ENCODE assay signal across 8 cellular contexts in genomic region chr1:77978969-77979838, GRCh38. TPM values are rescaled to one million over a fixed set of nuclear protein-coding genes. Genes with fewer than 3 reads are reported as not detected.
DNase-seq lines count a peak whose midpoint lies in the region; TF ChIP-seq lines count a peak whose summit lies in the region.

A gene with protein sequence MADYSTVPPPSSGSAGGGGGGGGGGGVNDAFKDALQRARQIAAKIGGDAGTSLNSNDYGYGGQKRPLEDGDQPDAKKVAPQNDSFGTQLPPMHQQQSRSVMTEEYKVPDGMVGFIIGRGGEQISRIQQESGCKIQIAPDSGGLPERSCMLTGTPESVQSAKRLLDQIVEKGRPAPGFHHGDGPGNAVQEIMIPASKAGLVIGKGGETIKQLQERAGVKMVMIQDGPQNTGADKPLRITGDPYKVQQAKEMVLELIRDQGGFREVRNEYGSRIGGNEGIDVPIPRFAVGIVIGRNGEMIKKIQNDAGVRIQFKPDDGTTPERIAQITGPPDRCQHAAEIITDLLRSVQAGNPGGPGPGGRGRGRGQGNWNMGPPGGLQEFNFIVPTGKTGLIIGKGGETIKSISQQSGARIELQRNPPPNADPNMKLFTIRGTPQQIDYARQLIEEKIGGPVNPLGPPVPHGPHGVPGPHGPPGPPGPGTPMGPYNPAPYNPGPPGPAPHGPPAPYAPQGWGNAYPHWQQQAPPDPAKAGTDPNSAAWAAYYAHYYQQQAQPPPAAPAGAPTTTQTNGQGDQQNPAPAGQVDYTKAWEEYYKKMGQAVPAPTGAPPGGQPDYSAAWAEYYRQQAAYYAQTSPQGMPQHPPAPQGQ (minus strand): TSS chr1:77979072. CDS start chr1:77979004, 68 bp downstream.

- H3K27me3 Mint-ChIP-seq in neural progenitor cell (ENCODE audit: insufficient read depth, low read depth) = peaks cover 4% of the 10 kb centered on the region

- H3K9me3 ChIP-seq in Loucy (ENCODE audit: insufficient read depth, low read depth, low read length) (no peaks in the 10 kb centered on the region), neural progenitor cell (ENCODE audit: low read depth) (no peaks in the 10 kb centered on the region), subcutaneous abdominal adipose tissue (ENCODE audit: control insufficient read depth in 5 of 5, low read length in 5 of 5) (no peaks in the 10 kb centered on the region)

- DNase-seq in G401 (ENCODE audit: low spot score) = peak; percentile 97
- peak; percentile 83 for DNase-seq in H7
- peak; percentile 91 for DNase-seq in activated effector memory CD4-positive, alpha-beta T cell treated with Interleukin-2 at 50 U/mL for 16 hours
- DNase-seq in foreskin fibroblast = peak; percentile 98 to 99
- peak; percentile 99 for DNase-seq in neural progenitor cell (ENCODE audit: low spot score)

- peak; percentile 98 for TF ChIP-seq POLR2A in Raji (IDR thresholded peaks at IDR 0.05; ENCODE audit: insufficient read depth, low read depth, low read length)

- peak within 1 kb of the TSS; percentile 98 for H3K27ac ChIP-seq in neural progenitor cell
- H3K27ac ChIP-seq in subcutaneous abdominal adipose tissue (ENCODE audit: low read depth, low read length) = peak within 1 kb of the TSS; percentile 100

- H3K36me3 ChIP-seq in H7 (replicated peaks; ENCODE audit: control insufficient read depth, insufficient read depth, low read length) = no peaks in the 10 kb centered on the region
- 0 out of 2 replicates have a peak, but pooled peaks cover 10% of the 10 kb centered on the region for H3K36me3 ChIP-seq in Loucy (ENCODE audit: insufficient read depth, low read length)
- peaks cover 14% of the 10 kb centered on the region for H3K36me3 ChIP-seq in neural progenitor cell
- H3K36me3 ChIP-seq in subcutaneous abdominal adipose tissue (ENCODE audit: control insufficient read depth in 5 of 5, insufficient read depth in 5 of 5, low read length in 5 of 5) = peaks cover 0 to 6% (median 3%) of the 10 kb centered on the region in 5 donors

- no peaks in the 10 kb centered on the region for H3K9me2 ChIP-seq in Loucy (replicated peaks; ENCODE audit: low read depth, low read length)

- peak within 1 kb of the TSS; percentile 98 for H3K4me2 ChIP-seq in Loucy (ENCODE audit: low read depth, low read length, poor library complexity, severe bottlenecking)
- peak within 1 kb of the TSS; percentile 98 for H3K4me2 ChIP-seq in neural progenitor cell

- in situ Hi-C loops in G401 (cut with HindIII; ENCODE audit: low sequenced_read_pairs) = no loop called here

- peaks cover 27% of the 10 kb centered on the region for H3K4me1 Mint-ChIP-seq in neural progenitor cell

- peaks cover 5% of the 10 kb centered on the region for H3K9me3 Mint-ChIP-seq in neural progenitor cell

- H3K4me3 Mint-ChIP-seq in neural progenitor cell = no peak within 1 kb of the TSS

- peak within 1 kb of the TSS; percentile 100 for H3K4me3 ChIP-seq in H7 (ENCODE audit: insufficient read depth, low read depth, low read length)
- H3K4me3 ChIP-seq in Loucy (ENCODE audit: low read length, poor library complexity, severe bottlenecking) = peak within 1 kb of the TSS; percentile 95
- peak within 1 kb of the TSS; percentile 90 to 93 for H3K4me3 ChIP-seq in foreskin fibroblast (ENCODE audit: low read depth in 1 of 2, low read length in 2 of 2)
- H3K4me3 ChIP-seq in neural progenitor cell = peak within 1 kb of the TSS; percentile 100
- peak within 1 kb of the TSS; percentile 85 to 99 (median 94) for H3K4me3 ChIP-seq in subcutaneous abdominal adipose tissue (ENCODE audit: low read depth in 1 of 5, low read length in 5 of 5)

- H3K27me3 ChIP-seq in H7 (ENCODE audit: control insufficient read depth, insufficient read depth, low read length) = no peaks in the 10 kb centered on the region
- H3K27me3 ChIP-seq in Loucy (ENCODE audit: insufficient read depth, low read length, poor library complexity, severe bottlenecking) = peaks cover 4% of the 10 kb centered on the region
- no peaks in the 10 kb centered on the region for H3K27me3 ChIP-seq in neural progenitor cell
- H3K27me3 ChIP-seq in subcutaneous abdominal adipose tissue (ENCODE audit: control insufficient read depth in 5 of 5, insufficient read depth in 4 of 5, low read length in 5 of 5) = no peaks in the 10 kb centered on the region

- H3F3A ChIP-seq in Loucy (ENCODE audit: low read depth) (no peaks in the 10 kb centered on the region; the same call in 1 of the 2 replicates), neural progenitor cell (ENCODE audit: low read depth) (peaks cover 53% of the 10 kb centered on the region)

- H3K36me3 Mint-ChIP-seq in neural progenitor cell = peaks cover 28% of the 10 kb centered on the region

- H3K9ac ChIP-seq in Loucy (ENCODE audit: low read depth, low read length, poor library complexity, severe bottlenecking) = peak within 1 kb of the TSS; percentile 100
- peak within 1 kb of the TSS; percentile 98 for H3K9ac ChIP-seq in neural progenitor cell
- peak within 1 kb of the TSS; percentile 99 to 100 (median 100) for H3K9ac ChIP-seq in subcutaneous abdominal adipose tissue (ENCODE audit: low read length in 5 of 5)

- peak; percentile 71 for TF ChIP-seq CTCF in Loucy (conservative IDR thresholded peaks at IDR 0.05; ENCODE audit: low read length)
- peak; percentile 65 for TF ChIP-seq CTCF in foreskin fibroblast (IDR thresholded peaks at IDR 0.05; ENCODE audit: low read depth, low read length)
- peak; percentile 64 for TF ChIP-seq CTCF in neural progenitor cell (IDR thresholded peaks at IDR 0.05)

- H4K20me1 ChIP-seq in Loucy (ENCODE audit: insufficient read depth, low read length, poor library complexity, severe bottlenecking) (peaks cover 61% of the 10 kb centered on the region), neural progenitor cell (ENCODE audit: low read depth) (peaks cover 76% of the 10 kb centered on the region)

- H2AFZ ChIP-seq in Loucy (ENCODE audit: low read length) (peak within 1 kb of the TSS; percentile 63), neural progenitor cell (replicated peaks) (peak within 1 kb of the TSS; percentile 90)

- H3K4me1 ChIP-seq in Loucy (ENCODE audit: insufficient read depth, low read length, poor library complexity, severe bottlenecking) (peaks cover 36% of the 10 kb centered on the region), neural progenitor cell (peaks cover 47% of the 10 kb centered on the region), subcutaneous abdominal adipose tissue (ENCODE audit: control insufficient read depth in 5 of 5, insufficient read depth in 5 of 5, low read length in 5 of 5) (peaks cover 4 to 51% (median 38%) of the 10 kb centered on the region in 5 donors)

- H3K79me2 ChIP-seq in Loucy (ENCODE audit: insufficient read depth, low read length) (peaks cover 81% of the 10 kb centered on the region), neural progenitor cell (ENCODE audit: low read depth) (peaks cover 92% of the 10 kb centered on the region)

- H3K27ac Mint-ChIP-seq in neural progenitor cell = no peak within 1 kb of the TSS

RNA-seq across cellular contexts. Expression of the gene that starts here (rescaled TPM):
- 249 and 260 TPM in 2 replicates for total RNA-seq in G401 (2014; rRNA removed; shearing (Covaris generic))
- 165 and 230 TPM in 2 replicates for total RNA-seq in H7 (2014; rRNA removed; shearing (Covaris generic))
- 353 and 491 TPM in 2 replicates for total RNA-seq in neural progenitor cell (ENCODE audit: low replicate concordance)

Comparison
In these comparisons a context has a peak if more than half of its experiments do, and no peak if none do; other contexts are left out.
1. Peak in every context shown above with its lines: DNase-seq, H3K4me3 ChIP-seq and H3K27ac ChIP-seq.